In genomic region chr1:3890389-3891328, GRCh38 we compare ENCODE assay signal across 11 cellular contexts. TPM values are rescaled to one million over a fixed set of nuclear protein-coding genes. Genes with fewer than 3 reads are reported as not detected.
DNase-seq lines count a peak whose midpoint lies in the region; ATAC-seq and TF ChIP-seq lines count a peak whose summit lies in the region.
"Had no signal": no experiment of that assay in that cellular context is flagged by ENCODE, and none has a peak within 500 bp of the region (broad histone marks: within the 10 kb centered on the region; RNA-seq: fewer than 3 reads in every experiment).

No MANE protein-coding gene starts in this region.

- peaks cover 0 to 69% (median 7%) of the 10 kb centered on the region in 3 experiments for H3K36me3 ChIP-seq in naive thymus-derived CD4-positive, alpha-beta T cell (ENCODE audit: control insufficient read depth in 2 of 3, insufficient read depth in 3 of 3, low read length in 3 of 3)
- H3K36me3 ChIP-seq in WERI-Rb-1: peaks cover 45% of the 10 kb centered on the region

- no peak overlapping the region for H3K27ac ChIP-seq in naive thymus-derived CD4-positive, alpha-beta T cell (ENCODE audit: low read depth, low read length)
- no peak overlapping the region for H3K27ac ChIP-seq in WERI-Rb-1

- CTCF ChIA-PET in activated CD8-positive, alpha-beta T cell treated with anti-CD3 and anti-CD28 coated beads for 36 hours (lab: Charles Lee): interaction anchor here (1.0 to 1.1 kb wide), 3 partner anchors 10 to 33 kb away, joined by 3 to 8 read pairs (median 3); partner anchors contain the start of gene DFFB
- CTCF ChIA-PET in naive thymus-derived CD4-positive, alpha-beta T cell (lab: Charles Lee): no interaction called here

- peak; percentile 64 for ATAC-seq in HG02981 (IDR thresholded peaks at IDR 0.05; ENCODE audit: unreplicated experiment)
- peak; percentile 80 for ATAC-seq in activated CD8-positive, alpha-beta T cell treated with anti-CD3 and anti-CD28 coated beads for 36 hours
- ATAC-seq in naive thymus-derived CD4-positive, alpha-beta T cell: peak; percentile 84

- H3K4me1 Mint-ChIP-seq in activated CD8-positive, alpha-beta T cell treated with anti-CD3 and anti-CD28 coated beads for 36 hours (ENCODE audit: low read depth): peaks cover 31% of the 10 kb centered on the region
- peaks cover 0 to 20% (median 6%) of the 10 kb centered on the region in 7 donors for H3K4me1 Mint-ChIP-seq in naive thymus-derived CD4-positive, alpha-beta T cell
- H3K4me1 Mint-ChIP-seq: H9 had no signal

- H3K36me3 Mint-ChIP-seq in activated CD8-positive, alpha-beta T cell treated with anti-CD3 and anti-CD28 coated beads for 36 hours (ENCODE audit: low read depth): peaks cover 46% of the 10 kb centered on the region
- H3K36me3 Mint-ChIP-seq in naive thymus-derived CD4-positive, alpha-beta T cell: peaks cover 4 to 40% (median 11%) of the 10 kb centered on the region in 5 donors

- intact Hi-C loops in activated CD8-positive, alpha-beta T cell treated with anti-CD3 and anti-CD28 coated beads for 36 hours (cut with micrococcal nuclease): no loop called here
- intact Hi-C loops in naive thymus-derived CD4-positive, alpha-beta T cell (cut with micrococcal nuclease): no loop called here
- intact Hi-C loops in posterior vena cava (cut with DNase I): no loop called here

- POLR2A ChIA-PET in activated CD8-positive, alpha-beta T cell treated with anti-CD3 and anti-CD28 coated beads for 36 hours (lab: Charles Lee): interaction anchor here (1.2 to 1.4 kb wide), 3 partner anchors 9 to 33 kb away, joined by 3 to 7 read pairs (median 3); partner anchors contain the start of genes C1orf174, CEP104 and DFFB
- POLR2A ChIA-PET in naive thymus-derived CD4-positive, alpha-beta T cell (lab: Charles Lee): interaction anchor here (1.0 to 1.3 kb wide), 2 partner anchors 9 to 13 kb away, joined by 3 to 5 read pairs; partner anchors contain the start of gene C1orf174

- H3K4me3 Mint-ChIP-seq in activated CD8-positive, alpha-beta T cell treated with anti-CD3 and anti-CD28 coated beads for 36 hours: no peak overlapping the region
- H3K4me3 Mint-ChIP-seq in naive thymus-derived CD4-positive, alpha-beta T cell: peak overlapping the region in 2 of 10 donors; percentile 48 to 49
- H3K4me3 Mint-ChIP-seq: H9 had no signal

- H3K9me3 ChIP-seq in naive thymus-derived CD4-positive, alpha-beta T cell (ENCODE audit: control insufficient read depth in 2 of 3, low read length in 3 of 3): no peaks in the 10 kb centered on the region
- no peaks in the 10 kb centered on the region for H3K9me3 ChIP-seq in WERI-Rb-1 (ENCODE audit: severe bottlenecking)

- no peak overlapping the region for H3K4me3 ChIP-seq in naive thymus-derived CD4-positive, alpha-beta T cell (ENCODE audit: low read length)
- no peak overlapping the region for H3K4me3 ChIP-seq in WERI-Rb-1 (ENCODE audit: low read depth, low read length)

- H3K27me3 ChIP-seq in naive thymus-derived CD4-positive, alpha-beta T cell (ENCODE audit: control insufficient read depth in 2 of 2, insufficient read depth in 2 of 2, low read length in 2 of 2): no peaks in the 10 kb centered on the region
- H3K27me3 ChIP-seq in WERI-Rb-1 (ENCODE audit: insufficient read depth, low read depth, severe bottlenecking): no peaks in the 10 kb centered on the region

- peak; percentile 59 for DNase-seq in GDM1 (lab: John Stamatoyannopoulos, UW)
- DNase-seq in activated CD8-positive, alpha-beta T cell treated with anti-CD3 and anti-CD28 coated beads for 36 hours: peak; percentile 25
- DNase-seq in naive thymus-derived CD4-positive, alpha-beta T cell: no peak
- no peak for DNase-seq in WERI-Rb-1
- no peak for DNase-seq in stimulated activated naive CD4-positive, alpha-beta T cell (lab: John Stamatoyannopoulos, UW)
- DNase-seq in posterior vena cava (ENCODE audit: low spot score): no peak
- DNase-seq in GM19240 (ENCODE audit: insufficient read length, low spot score): no peak
- DNase-seq: DMS153, H9, NCI-H1048 had no signal

- H3K9me3 Mint-ChIP-seq in activated CD8-positive, alpha-beta T cell treated with anti-CD3 and anti-CD28 coated beads for 36 hours: no peaks in the 10 kb centered on the region
- H3K9me3 Mint-ChIP-seq in naive thymus-derived CD4-positive, alpha-beta T cell: no peaks in the 10 kb centered on the region

- TF ChIP-seq CTCF in activated CD8-positive, alpha-beta T cell treated with anti-CD3 and anti-CD28 coated beads for 36 hours (IDR thresholded peaks at IDR 0.05): no peak
- no peak for TF ChIP-seq CTCF in WERI-Rb-1 (IDR thresholded peaks at IDR 0.05; ENCODE audit: low read depth, low read length)

- H3K27ac Mint-ChIP-seq in activated CD8-positive, alpha-beta T cell treated with anti-CD3 and anti-CD28 coated beads for 36 hours: peak overlapping the region; percentile 61
- H3K27ac Mint-ChIP-seq in naive thymus-derived CD4-positive, alpha-beta T cell: peak overlapping the region in 4 of 9 donors; percentile 55 to 77 (median 68)
- H3K27ac Mint-ChIP-seq: H9 had no signal

- H3K27me3 Mint-ChIP-seq in activated CD8-positive, alpha-beta T cell treated with anti-CD3 and anti-CD28 coated beads for 36 hours: no peaks in the 10 kb centered on the region
- H3K27me3 Mint-ChIP-seq in naive thymus-derived CD4-positive, alpha-beta T cell: no peaks in the 10 kb centered on the region

- H3K4me1 ChIP-seq in naive thymus-derived CD4-positive, alpha-beta T cell (ENCODE audit: control insufficient read depth in 2 of 2, insufficient read depth in 2 of 2, low read length in 2 of 2): peaks cover 0 to 23% of the 10 kb centered on the region in 2 donors

RNA-seq across cellular contexts. Expression of gene C1orf174, which starts 9.4 kb away (rescaled TPM):
- 10 to 100 TPM; 43.7 to 44.0 TPM for total RNA-seq in activated CD8-positive, alpha-beta T cell treated with anti-CD3 and anti-CD28 coated beads for 36 hours
- 10 to 100 TPM; 17.0 to 33.6 (median 27.1) TPM for total RNA-seq in naive thymus-derived CD4-positive, alpha-beta T cell
- polyA plus RNA-seq in naive thymus-derived CD4-positive, alpha-beta T cell: 10 to 100 TPM; 19.9 to 34.7 TPM
- 10 to 100 TPM; 18.7 to 20.4 TPM for total RNA-seq in posterior vena cava

RNA-seq across cellular contexts. Expression of gene DFFB, which starts 33.4 kb away (rescaled TPM):
- total RNA-seq in activated CD8-positive, alpha-beta T cell treated with anti-CD3 and anti-CD28 coated beads for 36 hours: 1 to 10 TPM; 9.3 to 9.7 TPM
- 10 to 100 TPM; 13.6 to 27.7 (median 19.2) TPM for total RNA-seq in naive thymus-derived CD4-positive, alpha-beta T cell
- polyA plus RNA-seq in naive thymus-derived CD4-positive, alpha-beta T cell: 10 to 100 TPM in 1 of 2 donors, 1 to 10 TPM in 1; 9.8 to 13.5 TPM
- 1 to 10 TPM; 4.8 to 5.2 TPM for total RNA-seq in posterior vena cava

RNA-seq across cellular contexts. Expression of gene CEP104, which starts 33.6 kb away (rescaled TPM):
- 10 to 100 TPM; 29.3 to 29.8 TPM for total RNA-seq in activated CD8-positive, alpha-beta T cell treated with anti-CD3 and anti-CD28 coated beads for 36 hours
- total RNA-seq in naive thymus-derived CD4-positive, alpha-beta T cell: 10 to 100 TPM; 33.7 to 68.0 (median 45.6) TPM
- 10 to 100 TPM; 12.7 to 15.3 TPM for polyA plus RNA-seq in naive thymus-derived CD4-positive, alpha-beta T cell
- 10 to 100 TPM; 40.1 to 57.9 TPM for total RNA-seq in posterior vena cava

Comparison
In these comparisons a context has a peak if more than half of its experiments do, and no peak if none do; other contexts are left out.
1. DNase-seq: peak in GDM1 (single experiment) and activated CD8-positive, alpha-beta T cell treated with anti-CD3 and anti-CD28 coated beads for 36 hours (single experiment); none in naive thymus-derived CD4-positive, alpha-beta T cell (0 of 9), WERI-Rb-1 (single experiment), stimulated activated naive CD4-positive, alpha-beta T cell (0 of 6), posterior vena cava (single experiment) and GM19240 (single experiment).
2. Peak in every context shown above with its lines, with median percentiles within 50 percentile points of each other: ATAC-seq.